15 cellular contexts compared by ENCODE assay signal in the genomic region with DNA sequence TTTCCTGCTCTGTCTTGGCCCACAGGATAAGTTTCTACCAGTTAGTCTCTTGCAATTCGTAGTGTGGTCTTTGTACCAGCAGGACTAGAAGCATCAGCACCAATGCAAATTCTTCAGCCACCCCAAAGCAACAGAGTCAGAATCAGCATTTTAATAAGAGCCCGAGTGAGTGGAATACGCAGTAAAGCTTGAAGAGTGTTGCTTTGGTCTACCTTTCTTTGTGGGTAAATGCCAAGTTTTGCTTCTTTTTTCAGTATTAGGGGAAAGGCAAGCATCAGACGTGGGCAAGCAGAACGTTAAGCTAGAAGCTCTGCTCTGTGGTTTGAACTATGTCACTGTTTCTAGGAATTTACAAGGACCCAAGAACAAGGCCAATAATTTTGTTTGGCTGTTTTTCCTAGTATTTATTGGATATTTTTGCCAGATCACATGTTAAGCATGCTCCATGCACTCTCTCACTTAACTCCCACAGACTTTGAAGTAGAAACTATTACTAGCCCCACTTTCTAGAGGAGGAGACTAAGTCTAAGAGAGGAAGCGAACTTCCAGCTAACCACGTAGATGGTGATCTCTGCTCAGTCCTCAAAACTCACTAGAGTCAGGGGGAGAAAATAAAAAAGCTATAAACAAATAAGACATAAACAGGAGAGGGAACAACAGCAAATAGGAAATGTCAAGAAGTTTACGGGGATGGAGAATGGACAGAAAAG.
A peak's percentile ranks its signal among the peaks of the same experiment; 100 is the strongest.
DNase-seq lines count a peak whose midpoint lies in the region; ATAC-seq and TF ChIP-seq lines count a peak whose summit lies in the region.
"Had no signal": no experiment of that assay in that cellular context is flagged by ENCODE, and none has a peak within 500 bp of the region (broad histone marks: within the 10 kb centered on the region; RNA-seq: fewer than 3 reads in every experiment).

No MANE protein-coding gene starts in this region.

- no peaks in the 10 kb centered on the region for H3K36me3 ChIP-seq in Karpas-422 (ENCODE audit: insufficient read depth, low read length)

- no peaks in the 10 kb centered on the region for H3K9me3 ChIP-seq in Karpas-422 (ENCODE audit: low read length)
- H3K9me3 ChIP-seq: A549 had no signal

- no peaks in the 10 kb centered on the region for H3K79me2 ChIP-seq in Karpas-422 (ENCODE audit: low read length)

- intact Hi-C loops in activated CD4-positive, alpha-beta T cell treated with anti-CD3 and anti-CD28 coated beads, Interleukin-2, amount 10 ng/mL, durations not matched to agents 24 days and 14 days (cut with micrococcal nuclease): loop anchor here (5.0 to 10.0 kb wide), 5 partner anchors 179 to 551 kb away; partner anchors contain the start of gene RYBP

- H3K9ac ChIP-seq in Karpas-422 (ENCODE audit: low read length): no peak overlapping the region

- peak; percentile 56 for ATAC-seq in GM21529 (IDR thresholded peaks at IDR 0.05; ENCODE audit: unreplicated experiment)
- peak; percentile 42 for ATAC-seq in stimulated activated naive CD8-positive, alpha-beta T cell treated with anti-CD3 and anti-CD28 coated beads, Interleukin-15, Interleukin-2, amounts not matched to agents 100 U/mL and 50 U/mL, for 24 hours
- ATAC-seq: A549, left ventricle myocardium superior, SK-N-SH treated with all-trans-retinoic acid at 6 μM for 48 hours had no signal

- no peak overlapping the region for H2AFZ ChIP-seq in Karpas-422 (ENCODE audit: low read length)

- no peaks in the 10 kb centered on the region for H3K27me3 Mint-ChIP-seq in activated CD4-positive, alpha-beta T cell treated with anti-CD3 and anti-CD28 coated beads, Interleukin-2, amount 10 ng/mL, durations not matched to agents 24 days and 14 days
- H3K27me3 Mint-ChIP-seq in endothelial cell (ENCODE audit: unreplicated experiment): peaks cover 2% of the 10 kb centered on the region

- H3K27me3 ChIP-seq in Karpas-422 (ENCODE audit: low read length): no peaks in the 10 kb centered on the region

- H3K27ac ChIP-seq in Karpas-422 (ENCODE audit: low read length): no peak overlapping the region
- H3K27ac ChIP-seq: A549 had no signal

- no peak for TF ChIP-seq CTCF in endothelial cell (IDR thresholded peaks at IDR 0.05; ENCODE audit: unreplicated experiment)

- peak overlapping the region; percentile 64 for H3K27ac Mint-ChIP-seq in activated CD4-positive, alpha-beta T cell treated with anti-CD3 and anti-CD28 coated beads, Interleukin-2, amount 10 ng/mL, durations not matched to agents 24 days and 14 days
- H3K27ac Mint-ChIP-seq in endothelial cell (ENCODE audit: unreplicated experiment): no peak overlapping the region

- H3K4me2 ChIP-seq in Karpas-422 (ENCODE audit: low read depth, low read length, poor library complexity, severe bottlenecking): no peak overlapping the region
- H3K4me2 ChIP-seq: A549 had no signal

- H3K36me3 Mint-ChIP-seq in activated CD4-positive, alpha-beta T cell treated with anti-CD3 and anti-CD28 coated beads, Interleukin-2, amount 10 ng/mL, durations not matched to agents 24 days and 14 days (ENCODE audit: low read depth): no peaks in the 10 kb centered on the region
- H3K36me3 Mint-ChIP-seq in endothelial cell (ENCODE audit: low read depth, unreplicated experiment): no peaks in the 10 kb centered on the region

- no peak for DNase-seq in activated CD4-positive, alpha-beta T cell treated with anti-CD3 and anti-CD28 coated beads, Interleukin-2, amount 10 ng/mL, durations not matched to agents 24 days and 14 days
- DNase-seq in activated CD4-positive, alpha-beta T cell treated with anti-CD3 and anti-CD28 coated beads for 1 hour: no peak
- DNase-seq in Karpas-422: peak; percentile 57
- DNase-seq in stimulated activated naive CD8-positive, alpha-beta T cell treated with anti-CD3 and anti-CD28 coated beads, Interleukin-15, Interleukin-2, amounts not matched to agents 100 U/mL and 50 U/mL, for 24 hours: no peak
- DNase-seq in NCI-H82 (lab: John Stamatoyannopoulos, UW): no peak
- DNase-seq in NCI-H1092 (lab: John Stamatoyannopoulos, UW): no peak
- DNase-seq in endothelial cell (ENCODE audit: low spot score): no peak
- DNase-seq: activated gamma-delta T cell, DMS 273 treated with DMSO at 0.1 percent for 48 hours, hypothalamus, left ventricle myocardium superior, NCI-H774 had no signal

- no peaks in the 10 kb centered on the region for H3K9me3 Mint-ChIP-seq in activated CD4-positive, alpha-beta T cell treated with anti-CD3 and anti-CD28 coated beads, Interleukin-2, amount 10 ng/mL, durations not matched to agents 24 days and 14 days
- H3K9me3 Mint-ChIP-seq in endothelial cell (ENCODE audit: unreplicated experiment): no peaks in the 10 kb centered on the region

- no peaks in the 10 kb centered on the region for H3K9me2 ChIP-seq in Karpas-422 (replicated peaks; ENCODE audit: insufficient read depth, low read length)

- H3K4me1 ChIP-seq in Karpas-422 (ENCODE audit: low read length): peaks cover 26% of the 10 kb centered on the region

- no peak overlapping the region for H3K4me3 ChIP-seq in Karpas-422 (ENCODE audit: low read length)
- H3K4me3 ChIP-seq: A549 had no signal

- H3K4me3 Mint-ChIP-seq in activated CD4-positive, alpha-beta T cell treated with anti-CD3 and anti-CD28 coated beads, Interleukin-2, amount 10 ng/mL, durations not matched to agents 24 days and 14 days: peak overlapping the region; percentile 2
- H3K4me3 Mint-ChIP-seq in endothelial cell (ENCODE audit: unreplicated experiment): no peak overlapping the region

- no peaks in the 10 kb centered on the region; the same call in 1 of the 2 replicates for H4K20me1 ChIP-seq in Karpas-422 (ENCODE audit: insufficient read depth, low read depth, low read length)

- H3K4me1 Mint-ChIP-seq in activated CD4-positive, alpha-beta T cell treated with anti-CD3 and anti-CD28 coated beads, Interleukin-2, amount 10 ng/mL, durations not matched to agents 24 days and 14 days: peaks cover 42% of the 10 kb centered on the region
- H3K4me1 Mint-ChIP-seq in endothelial cell (ENCODE audit: unreplicated experiment): peaks cover 20% of the 10 kb centered on the region
